8 cellular contexts compared by ENCODE assay signal in genomic region chr4:185730387-185730786, GRCh38.
DNase-seq lines count a peak whose midpoint lies in the region; ATAC-seq and TF ChIP-seq lines count a peak whose summit lies in the region.

No MANE protein-coding gene starts in this region.

- H3K27me3 Mint-ChIP-seq in activated CD4-positive, alpha-beta T cell treated with anti-CD3 and anti-CD28 coated beads for 36 hours = peaks cover 22% of the 10 kb centered on the region

- no peak for TF ChIP-seq CTCF in GM13977 (IDR thresholded peaks at IDR 0.05; ENCODE audit: extremely low read depth, insufficient read depth, missing control alignments)

- H3K4me3 Mint-ChIP-seq in activated CD4-positive, alpha-beta T cell treated with anti-CD3 and anti-CD28 coated beads for 36 hours = no peak overlapping the region

- intact Hi-C loops in activated CD4-positive, alpha-beta T cell treated with anti-CD3 and anti-CD28 coated beads for 36 hours (cut with DNase I, micrococcal nuclease) = no loop called here

- no peaks in the 10 kb centered on the region for H3K4me1 Mint-ChIP-seq in activated CD4-positive, alpha-beta T cell treated with anti-CD3 and anti-CD28 coated beads for 36 hours

- CTCF ChIA-PET in activated CD4-positive, alpha-beta T cell treated with anti-CD3 and anti-CD28 coated beads for 36 hours (lab: Charles Lee) = no interaction called here

- POLR2A ChIA-PET in activated CD4-positive, alpha-beta T cell treated with anti-CD3 and anti-CD28 coated beads for 36 hours (lab: Charles Lee) = no interaction called here

- ATAC-seq in GM18861 (IDR thresholded peaks at IDR 0.05; ENCODE audit: unreplicated experiment) (peak; percentile 53), HG02852 (IDR thresholded peaks at IDR 0.05; ENCODE audit: unreplicated experiment) (peak; percentile 50), HG03196 (IDR thresholded peaks at IDR 0.05; ENCODE audit: unreplicated experiment) (no peak)
- ATAC-seq in activated CD4-positive, alpha-beta T cell treated with anti-CD3 and anti-CD28 coated beads for 36 hours = no peak

- H3K9me3 Mint-ChIP-seq in activated CD4-positive, alpha-beta T cell treated with anti-CD3 and anti-CD28 coated beads for 36 hours (ENCODE audit: low read depth) = no peaks in the 10 kb centered on the region

- in situ Hi-C loops in GM13977 (cut with MboI; ENCODE audit: low pct_unique_long_range_greater_than_20kb, low sequenced_read_pairs, unreplicated experiment) = no loop called here

- H3K36me3 Mint-ChIP-seq in activated CD4-positive, alpha-beta T cell treated with anti-CD3 and anti-CD28 coated beads for 36 hours (ENCODE audit: low read depth) = no peaks in the 10 kb centered on the region

- H3K27ac Mint-ChIP-seq in activated CD4-positive, alpha-beta T cell treated with anti-CD3 and anti-CD28 coated beads for 36 hours = no peak overlapping the region

- DNase-seq in SKM-1 (lab: John Stamatoyannopoulos, UW; ENCODE audit: unreplicated experiment) (peak; percentile 45), kidney tubule cell (ENCODE audit: low spot score) (peak; percentile 69), hippocampal formation (lab: John Stamatoyannopoulos, UW) (no peak), GM13977 (ENCODE audit: low spot score) (no peak)
- no peak for DNase-seq in activated CD4-positive, alpha-beta T cell treated with anti-CD3 and anti-CD28 coated beads for 36 hours

Comparison
In these comparisons a context has a peak if more than half of its experiments do, and no peak if none do; other contexts are left out.
1. ATAC-seq: peak in GM18861 (single experiment) and HG02852 (single experiment); none in activated CD4-positive, alpha-beta T cell treated with anti-CD3 and anti-CD28 coated beads for 36 hours (single experiment) and HG03196 (single experiment).
2. DNase-seq: peak in SKM-1 (single experiment) and kidney tubule cell (single experiment); none in hippocampal formation (0 of 2), activated CD4-positive, alpha-beta T cell treated with anti-CD3 and anti-CD28 coated beads for 36 hours (single experiment) and GM13977 (single experiment).